Comparison of ENCODE assay signal across 41 cellular contexts in the genomic region with DNA sequence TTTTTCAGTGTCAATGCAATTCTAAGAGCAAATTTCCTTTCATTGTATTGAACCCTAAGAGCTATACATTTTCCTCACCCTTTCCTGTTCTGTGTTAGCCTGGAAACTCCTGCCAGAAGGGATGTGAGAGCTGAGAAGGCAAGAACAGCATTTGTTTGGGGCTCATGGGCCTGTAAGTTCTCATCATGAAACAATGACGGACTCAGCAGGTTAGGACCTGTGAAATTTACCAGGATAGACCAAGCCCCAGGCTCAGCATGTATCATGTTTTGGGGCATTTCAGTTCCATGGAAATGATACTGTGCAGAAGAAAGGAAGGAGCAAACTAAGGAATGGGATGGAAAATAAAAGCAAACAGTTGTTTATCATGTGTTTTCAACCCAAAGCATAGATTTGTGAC. TPM values are rescaled to one million over a fixed set of nuclear protein-coding genes. Genes with fewer than 3 reads are reported as not detected.
"Had no signal": no experiment of that assay in that cellular context is flagged by ENCODE, and none has a peak within 500 bp of the region (broad histone marks: within the 10 kb centered on the region; RNA-seq: fewer than 3 reads in every experiment).

No MANE protein-coding gene starts in this region.

- H3K27ac ChIP-seq: adrenal gland, body of pancreas, brain microvascular endothelial cell, breast epithelium, cardiac muscle cell, VCaP had no signal

- H3K27me3 ChIP-seq: adrenal gland, body of pancreas, brain microvascular endothelial cell, breast epithelium, cardiac muscle cell had no signal

- H3K4me3 ChIP-seq: adrenal gland, body of pancreas, breast epithelium, cardiac muscle cell had no signal

- H3K4me1 Mint-ChIP-seq: activated B cell treated with CpG ODN at 0.5 μM for 24 hours; activated CD4-positive, alpha-beta T cell treated with anti-CD3 and anti-CD28 coated beads, Interleukin-2, amount 10 ng/mL, durations not matched to agents 24 days and 14 days; activated naive CD8-positive, alpha-beta T cell treated with anti-CD3 and anti-CD28 coated beads for 36 hours; activated T-helper 17 cell treated with anti-CD3 and anti-CD28 coated beads, Interleukin-2, amount 50 U/mL, for 72 hours; central memory CD8-positive, alpha-beta T cell had no signal

- FAIRE-seq: astrocyte, TTC549 had no signal

- DNase-seq: activated B cell treated with CpG ODN at 0.5 μM for 24 hours; activated CD4-positive, alpha-beta memory T cell treated with anti-CD3 and anti-CD28 coated beads for 36 hours; activated CD4-positive, alpha-beta T cell treated with anti-CD3 and anti-CD28 coated beads for 4 hours; activated CD4-positive, alpha-beta T cell treated with anti-CD3 and anti-CD28 coated beads, Interleukin-2, amount 10 ng/mL, durations not matched to agents 24 days and 14 days; activated CD4-positive, alpha-beta T cell treated with anti-CD3 and anti-CD28 coated beads, Interleukin-2, amount 50 U/mL, for 1 hour; activated CD4-positive, alpha-beta T cell treated with anti-CD3 and anti-CD28 coated beads, Interleukin-2, amount 50 U/mL, for 4 hours; activated CD4-positive, CD25-positive, alpha-beta regulatory T cell treated with anti-CD3 and anti-CD28 coated beads, Interleukin-2, amount 50 U/mL, for 72 hours; activated CD8-positive, alpha-beta memory T cell treated with anti-CD3 and anti-CD28 coated beads, Interleukin-2, amount 50 U/mL, for 4 hours; activated CD8-positive, alpha-beta T cell treated with anti-CD3 and anti-CD28 coated beads for 36 hours; activated effector memory CD4-positive, alpha-beta T cell treated with anti-CD3 and anti-CD28 coated beads, Interleukin-2, amount 50 U/mL, for 16 hours; activated gamma-delta T cell treated with Interleukin-2 at 50 U/mL for 16 hours; activated naive CD4-positive, alpha-beta T cell; activated naive CD4-positive, alpha-beta T cell treated with anti-CD3 and anti-CD28 coated beads for 36 hours; activated naive CD4-positive, alpha-beta T cell treated with anti-CD3 and anti-CD28 coated beads, Interleukin-2, amount 50 U/mL, for 16 hours; activated naive CD8-positive, alpha-beta T cell treated with anti-CD3 and anti-CD28 coated beads for 36 hours; activated T-cell treated with anti-CD3 and anti-CD28 coated beads for 4 hours; activated T-cell treated with anti-CD3 and anti-CD28 coated beads, Interleukin-2, amount 50 U/mL, for 1 hour; activated T-cell treated with anti-CD3 and anti-CD28 coated beads, Interleukin-2, amount 50 U/mL, for 4 hours; activated T-cell treated with anti-CD3 and anti-CD28 coated beads, Interleukin-2, amount 50 U/mL, for 72 hours; adrenal gland; amniotic stem cell; aorta; body of pancreas; brain microvascular endothelial cell; caudate nucleus; cerebellar nuclear complex; T-helper 1 cell; T-helper 2 cell; T-helper 9 cell had no signal

- H3K27ac Mint-ChIP-seq: activated B cell treated with CpG ODN at 0.5 μM for 24 hours; activated CD4-positive, alpha-beta memory T cell treated with anti-CD3 and anti-CD28 coated beads for 36 hours; activated CD4-positive, alpha-beta T cell treated with anti-CD3 and anti-CD28 coated beads, Interleukin-2, amount 10 ng/mL, durations not matched to agents 24 days and 14 days; activated CD8-positive, alpha-beta T cell treated with anti-CD3 and anti-CD28 coated beads for 36 hours; activated naive CD4-positive, alpha-beta T cell treated with anti-CD3 and anti-CD28 coated beads for 36 hours; activated naive CD4-positive, alpha-beta T cell treated with anti-CD3 and anti-CD28 coated beads, Interleukin-2, amount 50 U/mL, for 72 hours; activated naive CD8-positive, alpha-beta T cell treated with anti-CD3 and anti-CD28 coated beads for 36 hours; activated T-cell treated with anti-CD3 and anti-CD28 coated beads, Interleukin-2, amount 50 U/mL, for 72 hours; activated T-helper 1 cell treated with anti-CD3 and anti-CD28 coated beads, Interleukin-12 subunit alpha, Interleukin-12 subunit beta, Interleukin-2, Interleukin-4 antibody, amounts not matched to agents 30 ng/mL and 10 ng/mL and 1 ng/mL, durations not matched to agents 14 hours and 24 hours and 36 hours; activated T-helper 17 cell treated with anti-CD3 and anti-CD28 coated beads, Interleukin-2, amount 50 U/mL, for 72 hours; T-helper 1 cell treated with Interleukin-12 subunit alpha and Interleukin-12 subunit beta and Interleukin-4 antibody, amounts not matched to agents 30 μg/mL and 1 μg/mL, for 36 hours; T-helper 2 cell treated with Interferon-gamma antibody and Interleukin-4, amounts not matched to agents 5 μg/mL and 100 μg/mL, for 36 hours had no signal

- H3K4me3 Mint-ChIP-seq: activated B cell treated with CpG ODN at 0.5 μM for 24 hours; activated CD4-positive, alpha-beta memory T cell treated with anti-CD3 and anti-CD28 coated beads for 36 hours; activated CD4-positive, alpha-beta T cell treated with anti-CD3 and anti-CD28 coated beads, Interleukin-2, amount 10 ng/mL, durations not matched to agents 24 days and 14 days; activated CD8-positive, alpha-beta T cell treated with anti-CD3 and anti-CD28 coated beads for 36 hours; activated naive CD4-positive, alpha-beta T cell treated with anti-CD3 and anti-CD28 coated beads for 36 hours; activated naive CD8-positive, alpha-beta T cell treated with anti-CD3 and anti-CD28 coated beads for 36 hours; activated T-cell treated with anti-CD3 and anti-CD28 coated beads, Interleukin-2, amount 50 U/mL, for 4 hours; activated T-cell treated with anti-CD3 and anti-CD28 coated beads, Interleukin-2, amount 50 U/mL, for 72 hours; activated T-helper 1 cell treated with anti-CD3 and anti-CD28 coated beads, Interleukin-12 subunit alpha, Interleukin-12 subunit beta, Interleukin-2, Interleukin-4 antibody, amounts not matched to agents 30 ng/mL and 10 ng/mL and 1 ng/mL, durations not matched to agents 14 hours and 24 hours and 36 hours; activated T-helper 17 cell treated with anti-CD3 and anti-CD28 coated beads, Interleukin-2, amount 50 U/mL, for 72 hours; central memory CD8-positive, alpha-beta T cell; T-helper 1 cell treated with Interleukin-12 subunit alpha and Interleukin-12 subunit beta and Interleukin-4 antibody, amounts not matched to agents 30 μg/mL and 1 μg/mL, for 36 hours; T-helper 2 cell treated with Interferon-gamma antibody and Interleukin-4, amounts not matched to agents 5 μg/mL and 100 μg/mL, for 36 hours had no signal

- H3K27me3 Mint-ChIP-seq: activated CD4-positive, alpha-beta memory T cell treated with anti-CD3 and anti-CD28 coated beads for 36 hours; activated CD4-positive, alpha-beta T cell treated with anti-CD3 and anti-CD28 coated beads, Interleukin-2, amount 10 ng/mL, durations not matched to agents 24 days and 14 days; activated naive CD8-positive, alpha-beta T cell treated with anti-CD3 and anti-CD28 coated beads for 36 hours; central memory CD8-positive, alpha-beta T cell had no signal

- H3K36me3 Mint-ChIP-seq: activated CD4-positive, alpha-beta memory T cell treated with anti-CD3 and anti-CD28 coated beads for 36 hours; activated naive CD4-positive, alpha-beta T cell treated with anti-CD3 and anti-CD28 coated beads, Interleukin-2, amount 50 U/mL, for 72 hours; activated naive CD8-positive, alpha-beta T cell treated with anti-CD3 and anti-CD28 coated beads for 36 hours had no signal

- ATAC-seq: activated CD8-positive, alpha-beta T cell treated with anti-CD3 and anti-CD28 coated beads for 36 hours; activated naive CD4-positive, alpha-beta T cell treated with anti-CD3 and anti-CD28 coated beads, Interleukin-2, amount 50 U/mL, for 72 hours; activated T-cell treated with anti-CD3 and anti-CD28 coated beads, Interleukin-2, amount 50 U/mL, for 4 hours; activated T-cell treated with anti-CD3 and anti-CD28 coated beads, Interleukin-2, amount 50 U/mL, for 72 hours; activated T-helper 17 cell treated with anti-CD3 and anti-CD28 coated beads, Interleukin-2, amount 50 U/mL, for 72 hours; body of pancreas had no signal

- H3K4me1 ChIP-seq: adrenal gland, body of pancreas, breast epithelium had no signal

- H3K36me3 ChIP-seq: adrenal gland, brain microvascular endothelial cell, breast epithelium, cardiac muscle cell had no signal

- H3K9me3 Mint-ChIP-seq: activated CD4-positive, alpha-beta memory T cell treated with anti-CD3 and anti-CD28 coated beads for 36 hours; activated CD4-positive, alpha-beta T cell treated with anti-CD3 and anti-CD28 coated beads, Interleukin-2, amount 10 ng/mL, durations not matched to agents 24 days and 14 days; activated CD8-positive, alpha-beta T cell treated with anti-CD3 and anti-CD28 coated beads for 36 hours; activated naive CD4-positive, alpha-beta T cell treated with anti-CD3 and anti-CD28 coated beads for 36 hours; activated naive CD4-positive, alpha-beta T cell treated with anti-CD3 and anti-CD28 coated beads, Interleukin-2, amount 50 U/mL, for 72 hours; activated naive CD8-positive, alpha-beta T cell treated with anti-CD3 and anti-CD28 coated beads for 36 hours; activated T-cell treated with anti-CD3 and anti-CD28 coated beads, Interleukin-2, amount 50 U/mL, for 4 hours; activated T-helper 1 cell treated with anti-CD3 and anti-CD28 coated beads, Interleukin-12 subunit alpha, Interleukin-12 subunit beta, Interleukin-2, Interleukin-4 antibody, amounts not matched to agents 30 ng/mL and 10 ng/mL and 1 ng/mL, durations not matched to agents 14 hours and 24 hours and 36 hours; T-helper 1 cell treated with Interleukin-12 subunit alpha and Interleukin-12 subunit beta and Interleukin-4 antibody, amounts not matched to agents 30 μg/mL and 1 μg/mL, for 36 hours; T-helper 2 cell treated with Interferon-gamma antibody and Interleukin-4, amounts not matched to agents 5 μg/mL and 100 μg/mL, for 36 hours had no signal

RNA-seq across cellular contexts. Expression of gene NTM, which starts 41.6 kb away (rescaled TPM):
- total RNA-seq: activated B cell treated with CpG ODN at 0.5 μM for 24 hours; activated CD4-positive, alpha-beta memory T cell treated with anti-CD3 and anti-CD28 coated beads for 36 hours; activated CD4-positive, alpha-beta T cell treated with anti-CD3 and anti-CD28 coated beads, Interleukin-2, amount 10 ng/mL, durations not matched to agents 24 days and 14 days; activated CD8-positive, alpha-beta memory T cell treated with anti-CD3 and anti-CD28 coated beads for 36 hours; activated CD8-positive, alpha-beta T cell treated with anti-CD3 and anti-CD28 coated beads for 36 hours; activated naive CD4-positive, alpha-beta T cell treated with anti-CD3 and anti-CD28 coated beads for 36 hours; activated naive CD4-positive, alpha-beta T cell treated with anti-CD3 and anti-CD28 coated beads, Interleukin-2, amount 50 U/mL, for 72 hours; activated naive CD8-positive, alpha-beta T cell treated with anti-CD3 and anti-CD28 coated beads for 36 hours; activated T-cell treated with anti-CD3 and anti-CD28 coated beads, Interleukin-2, amount 50 U/mL, for 4 hours; activated T-cell treated with anti-CD3 and anti-CD28 coated beads, Interleukin-2, amount 50 U/mL, for 72 hours; activated T-helper 1 cell treated with anti-CD3 and anti-CD28 coated beads, Interleukin-12 subunit alpha, Interleukin-12 subunit beta, Interleukin-2, Interleukin-4 antibody, amounts not matched to agents 30 ng/mL and 10 ng/mL and 1 ng/mL, durations not matched to agents 14 hours and 24 hours and 36 hours; activated T-helper 17 cell treated with anti-CD3 and anti-CD28 coated beads, Interleukin-2, amount 50 U/mL, for 72 hours had no signal
